Comparison of ENCODE assay signal across 8 cellular contexts in the genomic region with DNA sequence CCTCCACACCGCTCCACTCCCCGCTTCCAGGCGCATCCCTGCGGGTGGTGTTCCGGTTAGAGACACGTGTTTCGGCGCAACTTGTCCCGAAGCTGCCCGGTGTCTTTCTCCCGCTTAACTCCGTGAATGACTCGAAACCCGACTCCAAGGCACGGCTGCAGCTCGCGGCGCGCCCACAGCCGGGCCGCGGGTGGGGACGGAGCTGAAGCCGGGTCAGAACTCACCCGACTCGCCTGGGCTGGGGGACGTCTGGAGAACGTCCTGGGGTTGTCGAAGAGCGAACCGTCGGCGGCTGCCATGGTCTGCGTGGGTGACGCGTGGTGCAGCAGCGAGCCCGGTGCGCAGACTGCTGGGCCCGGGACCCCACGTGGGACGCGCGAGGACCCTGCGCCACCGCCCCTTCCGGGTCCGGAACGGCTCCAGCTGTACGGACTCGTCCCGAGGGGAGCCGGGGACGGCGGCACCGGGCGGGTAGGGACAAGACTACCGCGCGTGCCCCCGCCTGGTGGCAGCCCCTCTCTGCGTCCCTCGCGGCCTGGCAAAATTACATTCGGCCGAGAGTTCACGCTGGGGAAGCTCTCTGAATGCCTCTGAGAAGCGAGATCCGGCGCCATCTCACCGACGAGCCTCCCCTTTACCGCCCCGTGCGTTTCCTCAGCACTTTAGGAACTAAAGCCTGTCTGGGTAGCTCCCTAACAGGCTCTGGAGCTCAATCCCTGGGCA. TPM values are rescaled to one million over a fixed set of nuclear protein-coding genes. Genes with fewer than 3 reads are reported as not detected.
A peak's percentile ranks its signal among the peaks of the same experiment; 100 is the strongest.
DNase-seq lines count a peak whose midpoint lies in the region; ATAC-seq and TF ChIP-seq lines count a peak whose summit lies in the region.

A gene (minus strand): TSS at position 348 of the 723 bp plus-strand sequence. CDS start 49 bp downstream, at position 299.

- no peaks in the 10 kb centered on the region for H3K36me3 ChIP-seq in BJ (ENCODE audit: control insufficient read depth, insufficient read depth, low read length)

- peak within 1 kb of the TSS; percentile 98 for H3K4me3 ChIP-seq in BJ (ENCODE audit: low read depth, low read length)

- CTCF ChIA-PET in BJ (lab: Yijun Ruan, JAX), result interaction anchor here (1.3 to 1.7 kb wide), 2 partner anchors 11 to 23 kb away, joined by 3 to 7 read pairs; no protein-coding TSS in a partner anchor

- no peak for DNase-seq in BJ (ENCODE audit: low read depth)
- DNase-seq in NCI-H774 (lab: John Stamatoyannopoulos, UW), result peak; percentile 86
- peak; percentile 96 for DNase-seq in activated CD8-positive, alpha-beta memory T cell treated with anti-CD3 and anti-CD28 coated beads for 24 hours
- DNase-seq in effector CD8-positive, alpha-beta T cell (lab: John Stamatoyannopoulos, UW), result peak; percentile 69
- peak; percentile 85 for DNase-seq in medulla oblongata (ENCODE audit: extremely low spot score)
- DNase-seq in stimulated activated CD4-positive, alpha-beta T cell treated with anti-CD3 and anti-CD28 coated beads, TNF-alpha, amount 100 ng/mL, for 4 hours (ENCODE audit: low read depth in 3 of 3), result peak; percentile 71 to 80 (median 77)

- TF ChIP-seq POLR2A in GM19193 (IDR thresholded peaks at IDR 0.05; ENCODE audit: extremely low read depth, insufficient read depth, insufficient read length), result peak; percentile 86

- no peaks in the 10 kb centered on the region for H3K27me3 ChIP-seq in BJ (ENCODE audit: control insufficient read depth, insufficient read depth, low read length)

- no peak for TF ChIP-seq CTCF in BJ (IDR thresholded peaks at IDR 0.05; ENCODE audit: insufficient read depth, low read depth, low read length)

- ATAC-seq in HG03432 (IDR thresholded peaks at IDR 0.05; ENCODE audit: unreplicated experiment), result peak; percentile 80

- POLR2A ChIA-PET in BJ (lab: Charles Lee), result interaction anchor here (0.5 to 0.8 kb wide), 3 partner anchors 22 to 360 kb away, joined by 3 to 4 read pairs (median 3); no protein-coding TSS in a partner anchor

RNA-seq across cellular contexts. Expression of the gene that starts here (rescaled TPM):
- polyA plus RNA-seq in BJ (2011; rRNA removed), result 12.3 and 13.7 TPM in 2 replicates
- polyA minus RNA-seq in BJ (2011; rRNA and poly(A)+ RNA removed), result 8.6 and 11.7 TPM in 2 replicates
